In the genomic region with DNA sequence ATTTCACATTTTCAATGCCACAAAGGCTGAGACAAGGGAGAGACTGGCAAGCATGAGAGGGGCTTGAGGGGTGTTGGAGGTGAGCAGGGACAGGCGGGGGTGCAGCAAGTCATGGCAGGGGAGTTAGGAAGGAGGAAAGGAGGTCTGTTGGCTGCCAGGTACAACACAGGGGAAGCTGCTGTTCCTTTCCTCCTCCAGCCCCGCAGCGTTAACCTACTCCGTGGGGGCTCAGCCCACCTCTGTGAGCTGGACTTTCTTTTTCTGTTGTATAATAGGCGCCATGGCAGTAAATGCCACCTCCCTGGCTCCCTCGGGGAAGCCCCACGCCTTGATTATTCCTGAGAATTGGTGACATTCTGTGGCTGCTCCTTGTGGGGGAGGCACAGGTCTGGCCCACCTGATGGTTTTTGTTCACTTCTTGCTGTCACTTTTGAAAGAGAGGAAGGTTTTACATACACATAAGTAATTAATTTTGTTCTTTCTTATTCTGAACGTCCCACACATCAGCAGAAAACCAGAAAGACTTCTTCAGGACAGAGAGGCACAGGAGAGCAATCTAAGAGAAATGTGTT, we compare ENCODE assay signal across 17 cellular contexts.
DNase-seq lines count a peak whose midpoint lies in the region; ATAC-seq and TF ChIP-seq lines count a peak whose summit lies in the region.
"Had no signal": no experiment of that assay in that cellular context is flagged by ENCODE, and none has a peak within 500 bp of the region (broad histone marks: within the 10 kb centered on the region; RNA-seq: fewer than 3 reads in every experiment).

No MANE protein-coding gene starts in this region.

- H3K27ac Mint-ChIP-seq in central memory CD8-positive, alpha-beta T cell (ENCODE audit: low read depth), result peak overlapping the region; percentile 68
- H3K27ac Mint-ChIP-seq in nephron, result peak overlapping the region in 2 of 3 experiments; percentile 13 to 23
- H3K27ac Mint-ChIP-seq: CD4-positive, CD25-positive, alpha-beta regulatory T cell; HFFc6 had no signal

- H3K27ac ChIP-seq in HEK293 (ENCODE audit: extremely low read depth, low read depth, low read length) (no peak overlapping the region), MM.1S (ENCODE audit: low read length) (no peak overlapping the region)
- H3K27ac ChIP-seq: BLaER1 treated with 17β-estradiol and CSF1 and Interleukin-3, amounts not matched to agents 10 nM and 100 nM; GM23248 had no signal

- H3K9ac ChIP-seq in MM.1S (ENCODE audit: low read length), result no peak overlapping the region
- H3K9ac ChIP-seq: BLaER1 treated with 17β-estradiol and CSF1 and Interleukin-3, amounts not matched to agents 10 nM and 100 nM; GM23248 had no signal

- CTCF ChIA-PET in HEK293 (lab: Yijun Ruan, JAX), result no interaction called here

- no peak overlapping the region for H2AFZ ChIP-seq in MM.1S (ENCODE audit: low read length)
- H2AFZ ChIP-seq: GM23248 had no signal

- no peaks in the 10 kb centered on the region for H3K79me2 ChIP-seq in MM.1S (ENCODE audit: low read length)

- H3K4me1 Mint-ChIP-seq in central memory CD8-positive, alpha-beta T cell, result no peaks in the 10 kb centered on the region
- H3K4me1 Mint-ChIP-seq in nephron, result peaks cover 24% of the 10 kb centered on the region

- H3K27me3 Mint-ChIP-seq in central memory CD8-positive, alpha-beta T cell, result peaks cover 63% of the 10 kb centered on the region
- no peaks in the 10 kb centered on the region for H3K27me3 Mint-ChIP-seq in nephron (ENCODE audit: low read depth)
- H3K27me3 Mint-ChIP-seq: CD4-positive, CD25-positive, alpha-beta regulatory T cell had no signal

- peak; percentile 8 for DNase-seq in ELF-1 (ENCODE audit: low read depth, low spot score)
- DNase-seq in central memory CD8-positive, alpha-beta T cell (ENCODE audit: low spot score in 2 of 2), result no peak
- no peak for DNase-seq in activated CD4-positive, alpha-beta T cell treated with anti-CD3 and anti-CD28 coated beads, Interleukin-2, amount 50 U/mL, for 4 hours
- no peak for DNase-seq in activated gamma-delta T cell treated with Interleukin-2 at 50 U/mL for 16 hours
- no peak for DNase-seq in activated CD4-positive, alpha-beta T cell treated with anti-CD3 and anti-CD28 coated beads for 1 hour
- no peak for DNase-seq in MM.1S
- DNase-seq: ACHN; CD4-positive, CD25-positive, alpha-beta regulatory T cell; DMS53; GM23248; HFFc6 had no signal

- no peaks in the 10 kb centered on the region for H3K9me2 ChIP-seq in MM.1S (replicated peaks; ENCODE audit: insufficient read depth, low read length)

- H3K9me3 Mint-ChIP-seq in central memory CD8-positive, alpha-beta T cell, result no peaks in the 10 kb centered on the region
- H3K9me3 Mint-ChIP-seq in nephron, result no peaks in the 10 kb centered on the region

- no peak overlapping the region for H3K4me2 ChIP-seq in MM.1S (ENCODE audit: low read depth, low read length)
- H3K4me2 ChIP-seq: BLaER1 treated with 17β-estradiol and CSF1 and Interleukin-3, amounts not matched to agents 10 nM and 100 nM had no signal

- H3K36me3 ChIP-seq in HEK293 (ENCODE audit: control insufficient read depth in 2 of 2, insufficient read depth in 1 of 2, low read length in 2 of 2) (no peaks in the 10 kb centered on the region), MM.1S (replicated peaks; ENCODE audit: insufficient read depth, low read length) (no peaks in the 10 kb centered on the region)
- H3K36me3 ChIP-seq: BLaER1 treated with 17β-estradiol and CSF1 and Interleukin-3, amounts not matched to agents 10 nM and 100 nM; HAP-1 had no signal

- H3K9me3 ChIP-seq in HEK293 (ENCODE audit: control insufficient read depth, insufficient read depth, low read depth, low read length), result no peaks in the 10 kb centered on the region
- no peaks in the 10 kb centered on the region for H3K9me3 ChIP-seq in MM.1S (replicated peaks; ENCODE audit: insufficient read depth, low read length)
- H3K9me3 ChIP-seq: BLaER1 treated with 17β-estradiol and CSF1 and Interleukin-3, amounts not matched to agents 10 nM and 100 nM; HAP-1 had no signal

- POLR2A ChIA-PET in HEK293 (lab: Yijun Ruan, JAX), result no interaction called here

- no peak for ATAC-seq in central memory CD8-positive, alpha-beta T cell (replicated peaks; ENCODE audit: extremely low read depth, poor library complexity, severe bottlenecking)
- ATAC-seq: GM12878, HepG2 had no signal

- H3K4me3 ChIP-seq in HEK293 (ENCODE audit: low read depth, low read length) (no peak overlapping the region), MM.1S (ENCODE audit: low read length) (no peak overlapping the region)
- H3K4me3 ChIP-seq: BLaER1 treated with 17β-estradiol and CSF1 and Interleukin-3, amounts not matched to agents 10 nM and 100 nM; GM12878; GM23248; HAP-1 had no signal

- H3K4me3 Mint-ChIP-seq in central memory CD8-positive, alpha-beta T cell, result no peak overlapping the region
- no peak overlapping the region for H3K4me3 Mint-ChIP-seq in nephron
- H3K4me3 Mint-ChIP-seq: CD4-positive, CD25-positive, alpha-beta regulatory T cell; HFFc6 had no signal

- no peaks in the 10 kb centered on the region for H4K20me1 ChIP-seq in MM.1S (ENCODE audit: insufficient read depth, low read length)
- H4K20me1 ChIP-seq: BLaER1 treated with 17β-estradiol and CSF1 and Interleukin-3, amounts not matched to agents 10 nM and 100 nM had no signal

- no peaks in the 10 kb centered on the region for H3F3A ChIP-seq in MM.1S (ENCODE audit: insufficient read depth, low read length)

- H3K36me3 Mint-ChIP-seq in central memory CD8-positive, alpha-beta T cell (ENCODE audit: insufficient read depth), result no peaks in the 10 kb centered on the region
- H3K36me3 Mint-ChIP-seq in nephron (ENCODE audit: low read depth), result peaks cover 10% of the 10 kb centered on the region
- H3K36me3 Mint-ChIP-seq: CD4-positive, CD25-positive, alpha-beta regulatory T cell had no signal

- 0 out of 2 replicates have a peak, but pooled peaks cover 7% of the 10 kb centered on the region for H3K4me1 ChIP-seq in HEK293 (ENCODE audit: control insufficient read depth, insufficient read depth, low read length)
- H3K4me1 ChIP-seq in MM.1S (ENCODE audit: low read length), result no peaks in the 10 kb centered on the region
- H3K4me1 ChIP-seq: BLaER1 treated with 17β-estradiol and CSF1 and Interleukin-3, amounts not matched to agents 10 nM and 100 nM; HAP-1 had no signal

- TF ChIP-seq CTCF in HEK293 (tag by site-specific recombination; IDR thresholded peaks at IDR 0.05) (no peak), nephron (IDR thresholded peaks at IDR 0.05; ENCODE audit: unreplicated experiment in 3 of 3) (no peak), MM.1S (IDR thresholded peaks at IDR 0.05; ENCODE audit: low read length) (no peak)

- no peaks in the 10 kb centered on the region for H3K27me3 ChIP-seq in MM.1S (replicated peaks; ENCODE audit: insufficient read depth, low read length)
- H3K27me3 ChIP-seq: BLaER1 treated with 17β-estradiol and CSF1 and Interleukin-3, amounts not matched to agents 10 nM and 100 nM had no signal

TF ChIP-seq in HEK293, 187 proteins besides CTCF, POLR2A, EP300 and RAD21:
- TF ChIP-seq ZNF2 (tag by site-specific recombination; IDR thresholded peaks at IDR 0.05) (no peak), ZIC2 (tag by site-specific recombination; IDR thresholded peaks at IDR 0.05) (peak; percentile 21; the same call in 1 of the 2 replicates)
